Comparison of ENCODE assay signal across 8 cellular contexts in genomic region chr5:80871541-80871961, GRCh38.
DNase-seq lines count a peak whose midpoint lies in the region; TF ChIP-seq lines count a peak whose summit lies in the region.

No MANE protein-coding gene starts in this region.

- H3K27me3 ChIP-seq in uterus = no peaks in the 10 kb centered on the region

- no peaks in the 10 kb centered on the region for H3K4me1 ChIP-seq in uterus

- H3K4me3 Mint-ChIP-seq in IgD-negative memory B cell = no peak overlapping the region

- H3K27ac ChIP-seq in uterus = no peak overlapping the region

- DNase-seq in DMS53 (lab: John Stamatoyannopoulos, UW) = peak; percentile 82
- DNase-seq in amniotic epithelial cell (ENCODE audit: low read depth) = peak; percentile 58
- DNase-seq in non-pigmented ciliary epithelial cell (ENCODE audit: low read depth) = peak; percentile 17
- DNase-seq in NAMALWA (ENCODE audit: low spot score) = no peak
- DNase-seq in NCI-H774 (lab: John Stamatoyannopoulos, UW) = no peak
- DNase-seq in NCI-H2081 treated with DMSO at 0.1 percent for 48 hours (lab: John Stamatoyannopoulos, UW) = no peak
- DNase-seq in uterus = no peak

- no peak overlapping the region for H3K4me3 ChIP-seq in uterus

- no peak for TF ChIP-seq POLR2A in uterus (IDR thresholded peaks at IDR 0.05)

- peaks cover 11% of the 10 kb centered on the region for H3K36me3 Mint-ChIP-seq in IgD-negative memory B cell

- H3K9me3 Mint-ChIP-seq in IgD-negative memory B cell = peaks cover 0 to 2% (median 0%) of the 10 kb centered on the region in 3 donors

- H3K4me1 Mint-ChIP-seq in IgD-negative memory B cell = no peaks in the 10 kb centered on the region

- H3K27ac Mint-ChIP-seq in IgD-negative memory B cell = peak overlapping the region in 2 of 3 donors; percentile 54 to 64

- H3K9me3 ChIP-seq in uterus = no peaks in the 10 kb centered on the region

- H3K36me3 ChIP-seq in uterus = no peaks in the 10 kb centered on the region

- intact Hi-C loops in uterus (cut with DNase I; ENCODE audit: low total_unique reads) = no loop called here

- no peak for TF ChIP-seq CTCF in uterus (IDR thresholded peaks at IDR 0.05)

- H3K27me3 Mint-ChIP-seq in IgD-negative memory B cell = no peaks in the 10 kb centered on the region

Comparison
In these comparisons a context has a peak if more than half of its experiments do, and no peak if none do; other contexts are left out.
1. DNase-seq: peak in DMS53 (single experiment), amniotic epithelial cell (single experiment) and non-pigmented ciliary epithelial cell (single experiment); none in NAMALWA (single experiment), NCI-H774 (single experiment), NCI-H2081 treated with DMSO at 0.1 percent for 48 hours (single experiment) and uterus (0 of 2).